In the genomic region with DNA sequence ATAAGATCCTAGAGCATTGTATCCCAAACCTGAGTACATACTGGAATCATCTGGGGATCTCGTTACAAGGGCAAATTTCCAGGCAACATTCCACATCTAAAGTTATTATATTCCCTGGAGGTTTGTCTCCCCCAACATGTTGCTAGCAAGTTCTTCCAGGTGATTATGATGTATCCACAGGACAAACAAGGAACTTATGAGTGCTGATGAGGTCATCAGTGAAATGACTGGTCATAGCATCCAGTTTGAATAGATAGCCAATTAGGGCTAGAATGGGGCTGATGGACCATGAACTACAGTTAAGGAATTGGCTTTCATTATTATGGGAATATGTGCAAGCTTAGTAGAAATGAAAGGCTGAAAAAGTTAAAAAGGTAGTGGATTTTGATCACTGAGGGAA, we compare ENCODE assay signal across 15 cellular contexts.
DNase-seq lines count a peak whose midpoint lies in the region; TF ChIP-seq lines count a peak whose summit lies in the region.
"Had no signal": no experiment of that assay in that cellular context is flagged by ENCODE, and none has a peak within 500 bp of the region (broad histone marks: within the 10 kb centered on the region; RNA-seq: fewer than 3 reads in every experiment).

No MANE protein-coding gene starts in this region.

- H3K4me3 Mint-ChIP-seq in CD4-positive, alpha-beta memory T cell, result no peak overlapping the region
- H3K4me3 Mint-ChIP-seq: CD4-positive, CD25-positive, alpha-beta regulatory T cell had no signal

- no peak overlapping the region for H3K27ac Mint-ChIP-seq in CD4-positive, alpha-beta memory T cell
- H3K27ac Mint-ChIP-seq: CD4-positive, CD25-positive, alpha-beta regulatory T cell had no signal

- H3K4me1 Mint-ChIP-seq in CD4-positive, alpha-beta memory T cell, result no peaks in the 10 kb centered on the region

- peaks cover 0 to 4% (median 0%) of the 10 kb centered on the region in 8 donors for H3K9me3 Mint-ChIP-seq in CD4-positive, alpha-beta memory T cell

- no peaks in the 10 kb centered on the region for H3K9me3 ChIP-seq in HEK293 (ENCODE audit: control insufficient read depth, insufficient read depth, low read depth, low read length)
- no peaks in the 10 kb centered on the region for H3K9me3 ChIP-seq in CD4-positive, alpha-beta memory T cell (ENCODE audit: control insufficient read depth in 1 of 2, low read length in 2 of 2)
- H3K9me3 ChIP-seq: Peyer's patch had no signal

- H3K27me3 Mint-ChIP-seq in CD4-positive, alpha-beta memory T cell, result no peaks in the 10 kb centered on the region
- H3K27me3 Mint-ChIP-seq: CD4-positive, CD25-positive, alpha-beta regulatory T cell had no signal

- H3K4me1 ChIP-seq in HEK293 (ENCODE audit: control insufficient read depth, insufficient read depth, low read length), result no peaks in the 10 kb centered on the region
- no peaks in the 10 kb centered on the region for H3K4me1 ChIP-seq in CD4-positive, alpha-beta memory T cell (ENCODE audit: insufficient read depth, low read length)
- H3K4me1 ChIP-seq: Peyer's patch had no signal

- no peaks in the 10 kb centered on the region for H3K27me3 ChIP-seq in CD4-positive, alpha-beta memory T cell (ENCODE audit: insufficient read depth, low read length)
- H3K27me3 ChIP-seq: Peyer's patch had no signal

- no peaks in the 10 kb centered on the region for H3K36me3 ChIP-seq in HEK293 (ENCODE audit: control insufficient read depth in 2 of 2, insufficient read depth in 1 of 2, low read length in 2 of 2)
- no peaks in the 10 kb centered on the region for H3K36me3 ChIP-seq in CD4-positive, alpha-beta memory T cell (ENCODE audit: insufficient read depth, low read length)
- H3K36me3 ChIP-seq: Peyer's patch had no signal

- POLR2A ChIA-PET in HEK293 (lab: Yijun Ruan, JAX), result no interaction called here
- POLR2A ChIA-PET in CD4-positive, alpha-beta memory T cell (lab: Charles Lee; ENCODE audit: partially characterized antibody), result no interaction called here

- TF ChIP-seq CTCF in HEK293 (tag by site-specific recombination; IDR thresholded peaks at IDR 0.05), result no peak
- no peak for TF ChIP-seq CTCF in fibroblast of mammary gland (conservative IDR thresholded peaks at IDR 0.05; ENCODE audit: control insufficient read depth, insufficient read depth, low read depth, low read length)

- no peak overlapping the region for H3K27ac ChIP-seq in HEK293 (ENCODE audit: extremely low read depth, low read depth, low read length)
- no peak overlapping the region for H3K27ac ChIP-seq in CD4-positive, alpha-beta memory T cell (ENCODE audit: low read depth, low read length)
- H3K27ac ChIP-seq: Peyer's patch had no signal

- CTCF ChIA-PET in HEK293 (lab: Yijun Ruan, JAX), result no interaction called here
- CTCF ChIA-PET in CD4-positive, alpha-beta memory T cell (lab: Charles Lee; ENCODE audit: partially characterized antibody), result no interaction called here

- DNase-seq in ELR (ENCODE audit: low read depth) (peak; percentile 22), RPMI7951 (ENCODE audit: low read depth) (peak; percentile 1), fibroblast of mammary gland (ENCODE audit: low read depth) (peak; percentile 22), NCI-H446 (lab: John Stamatoyannopoulos, UW) (no peak)
- no peak for DNase-seq in activated CD4-positive, alpha-beta T cell treated with anti-CD3 and anti-CD28 coated beads for 1 hour
- DNase-seq in CD4-positive, alpha-beta memory T cell, result no peak
- DNase-seq: CD4-positive, CD25-positive, alpha-beta regulatory T cell; HCEC 1CT; NCI-H1048; NCI-H1436 treated with DMSO at 0.1 percent for 48 hours; NCI-H510A treated with DMSO at 0.1 percent for 48 hours; Peyer's patch; SHP77; T-helper 1 cell had no signal

- no peak overlapping the region for H3K4me3 ChIP-seq in HEK293 (ENCODE audit: low read depth, low read length)
- H3K4me3 ChIP-seq in fibroblast of mammary gland (ENCODE audit: control insufficient read depth, low read depth, low read length), result no peak overlapping the region
- no peak overlapping the region for H3K4me3 ChIP-seq in CD4-positive, alpha-beta memory T cell (ENCODE audit: low read length in 2 of 2)
- H3K4me3 ChIP-seq: Peyer's patch had no signal

- intact Hi-C loops in CD4-positive, alpha-beta memory T cell (cut with micrococcal nuclease), result no loop called here

- H3K36me3 Mint-ChIP-seq in CD4-positive, alpha-beta memory T cell, result peaks cover 5 to 25% of the 10 kb centered on the region in 2 donors

TF ChIP-seq in HEK293, 187 proteins besides CTCF, POLR2A, EP300 and RAD21:
- TF ChIP-seq, protein P1, sequence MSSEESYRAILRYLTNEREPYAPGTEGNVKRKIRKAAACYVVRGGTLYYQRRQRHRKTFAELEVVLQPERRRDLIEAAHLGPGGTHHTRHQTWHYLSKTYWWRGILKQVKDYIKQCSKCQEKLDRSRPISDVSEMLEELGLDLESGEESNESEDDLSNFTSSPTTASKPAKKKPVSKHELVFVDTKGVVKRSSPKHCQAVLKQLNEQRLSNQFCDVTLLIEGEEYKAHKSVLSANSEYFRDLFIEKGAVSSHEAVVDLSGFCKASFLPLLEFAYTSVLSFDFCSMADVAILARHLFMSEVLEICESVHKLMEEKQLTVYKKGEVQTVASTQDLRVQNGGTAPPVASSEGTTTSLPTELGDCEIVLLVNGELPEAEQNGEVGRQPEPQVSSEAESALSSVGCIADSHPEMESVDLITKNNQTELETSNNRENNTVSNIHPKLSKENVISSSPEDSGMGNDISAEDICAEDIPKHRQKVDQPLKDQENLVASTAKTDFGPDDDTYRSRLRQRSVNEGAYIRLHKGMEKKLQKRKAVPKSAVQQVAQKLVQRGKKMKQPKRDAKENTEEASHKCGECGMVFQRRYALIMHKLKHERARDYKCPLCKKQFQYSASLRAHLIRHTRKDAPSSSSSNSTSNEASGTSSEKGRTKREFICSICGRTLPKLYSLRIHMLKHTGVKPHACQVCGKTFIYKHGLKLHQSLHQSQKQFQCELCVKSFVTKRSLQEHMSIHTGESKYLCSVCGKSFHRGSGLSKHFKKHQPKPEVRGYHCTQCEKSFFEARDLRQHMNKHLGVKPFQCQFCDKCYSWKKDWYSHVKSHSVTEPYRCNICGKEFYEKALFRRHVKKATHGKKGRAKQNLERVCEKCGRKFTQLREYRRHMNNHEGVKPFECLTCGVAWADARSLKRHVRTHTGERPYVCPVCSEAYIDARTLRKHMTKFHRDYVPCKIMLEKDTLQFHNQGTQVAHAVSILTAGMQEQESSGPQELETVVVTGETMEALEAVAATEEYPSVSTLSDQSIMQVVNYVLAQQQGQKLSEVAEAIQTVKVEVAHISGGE (tag by site-specific recombination; conservative IDR thresholded peaks at IDR 0.05; ENCODE audit: low read depth), result no peak
- no peak for TF ChIP-seq ZNF585B (tag by site-specific recombination; IDR thresholded peaks at IDR 0.05)
- TF ChIP-seq, protein P2, sequence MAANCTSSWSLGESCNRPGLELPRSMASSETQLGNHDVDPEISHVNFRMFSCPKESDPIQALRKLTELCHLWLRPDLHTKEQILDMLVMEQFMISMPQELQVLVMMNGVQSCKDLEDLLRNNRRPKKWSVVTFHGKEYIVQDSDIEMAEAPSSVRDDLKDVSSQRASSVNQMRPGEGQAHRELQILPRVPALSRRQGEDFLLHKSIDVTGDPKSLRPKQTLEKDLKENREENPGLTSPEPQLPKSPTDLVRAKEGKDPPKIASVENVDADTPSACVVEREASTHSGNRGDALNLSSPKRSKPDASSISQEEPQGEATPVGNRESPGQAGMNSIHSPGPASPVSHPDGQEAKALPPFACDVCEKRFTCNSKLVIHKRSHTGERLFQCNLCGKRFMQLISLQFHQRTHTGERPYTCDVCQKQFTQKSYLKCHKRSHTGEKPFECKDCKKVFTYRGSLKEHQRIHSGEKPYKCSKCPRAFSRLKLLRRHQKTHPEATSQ (tag by site-specific recombination; IDR thresholded peaks at IDR 0.05), result no peak
- no peak for TF ChIP-seq ZNF2 (tag by site-specific recombination; IDR thresholded peaks at IDR 0.05)
- TF ChIP-seq ZNF211 (tag by site-specific recombination; IDR thresholded peaks at IDR 0.05; ENCODE audit: low read depth), result no peak
- TF ChIP-seq SCRT2 (tag by site-specific recombination; IDR thresholded peaks at IDR 0.05), result peak; percentile 57; the same call in 1 of the 2 replicates
- TF ChIP-seq ZNF549 (tag by site-specific recombination; IDR thresholded peaks at IDR 0.05), result no peak
- TF ChIP-seq, protein P3, sequence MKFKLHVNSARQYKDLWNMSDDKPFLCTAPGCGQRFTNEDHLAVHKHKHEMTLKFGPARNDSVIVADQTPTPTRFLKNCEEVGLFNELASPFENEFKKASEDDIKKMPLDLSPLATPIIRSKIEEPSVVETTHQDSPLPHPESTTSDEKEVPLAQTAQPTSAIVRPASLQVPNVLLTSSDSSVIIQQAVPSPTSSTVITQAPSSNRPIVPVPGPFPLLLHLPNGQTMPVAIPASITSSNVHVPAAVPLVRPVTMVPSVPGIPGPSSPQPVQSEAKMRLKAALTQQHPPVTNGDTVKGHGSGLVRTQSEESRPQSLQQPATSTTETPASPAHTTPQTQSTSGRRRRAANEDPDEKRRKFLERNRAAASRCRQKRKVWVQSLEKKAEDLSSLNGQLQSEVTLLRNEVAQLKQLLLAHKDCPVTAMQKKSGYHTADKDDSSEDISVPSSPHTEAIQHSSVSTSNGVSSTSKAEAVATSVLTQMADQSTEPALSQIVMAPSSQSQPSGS (tag by site-specific recombination; IDR thresholded peaks at IDR 0.05; ENCODE audit: low read depth), result peak; percentile 39; the same call in 1 of the 2 replicates
- TF ChIP-seq ZBTB21 (tag by site-specific recombination; IDR thresholded peaks at IDR 0.05), result peak; percentile 32; the same call in 1 of the 2 replicates

Comparison
In these comparisons a context has a peak if more than half of its experiments do, and no peak if none do; other contexts are left out.
1. DNase-seq: peak in ELR (single experiment), RPMI7951 (single experiment) and fibroblast of mammary gland (single experiment); none in activated CD4-positive, alpha-beta T cell treated with anti-CD3 and anti-CD28 coated beads for 1 hour (single experiment), CD4-positive, alpha-beta memory T cell (0 of 5) and NCI-H446 (0 of 2).